In the genomic region with DNA sequence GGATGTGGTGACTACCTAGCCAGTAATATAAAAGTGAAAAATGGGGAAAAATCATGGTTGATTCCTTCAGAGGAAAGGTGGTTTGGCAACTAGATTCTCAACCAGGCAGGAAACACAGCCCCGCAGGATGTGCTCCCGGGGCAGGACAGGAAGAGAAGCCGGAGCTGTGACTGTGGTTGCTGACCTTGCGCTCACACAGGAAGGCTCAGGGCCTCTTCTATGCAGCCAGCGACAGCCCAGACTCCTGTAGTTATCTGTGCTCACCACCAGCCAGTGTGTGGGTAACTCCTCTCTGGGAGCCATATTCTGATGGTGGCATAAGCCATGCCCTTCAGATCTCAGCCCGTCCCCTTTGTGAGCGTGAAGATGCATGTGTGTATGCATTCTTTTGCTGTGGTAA, we compare ENCODE assay signal across 8 cellular contexts. TPM values are rescaled to one million over a fixed set of nuclear protein-coding genes. Genes with fewer than 3 reads are reported as not detected.
A peak's percentile ranks its signal among the peaks of the same experiment; 100 is the strongest.
DNase-seq lines count a peak whose midpoint lies in the region; ATAC-seq, FAIRE-seq and TF ChIP-seq lines count a peak whose summit lies in the region.

No MANE protein-coding gene starts in this region.

- no peak overlapping the region for H3K18ac ChIP-seq in H1 (ENCODE audit: extremely low read depth, low read length)

- H3K4me1 ChIP-seq in H1 (replicated peaks in 1 of 4; ENCODE audit: control insufficient read depth in 3 of 4, insufficient read depth in 4 of 4, low read length in 3 of 4), result no peaks in the 10 kb centered on the region

- no peak overlapping the region for H2BK5ac ChIP-seq in H1 (ENCODE audit: low read depth, low read length)

- no peaks in the 10 kb centered on the region for H3K79me2 ChIP-seq in H1 (ENCODE audit: control insufficient read depth in 1 of 2, insufficient read depth in 2 of 2, low read length in 2 of 2)

- peak overlapping the region; percentile 75 for H3K4me3 Mint-ChIP-seq in T-helper 2 cell treated with Interferon-gamma antibody and Interleukin-4, amounts not matched to agents 5 μg/mL and 100 μg/mL, for 36 hours
- H3K4me3 Mint-ChIP-seq in osteocyte (ENCODE audit: unreplicated experiment), result no peak overlapping the region
- H3K4me3 Mint-ChIP-seq in stimulated activated naive B cell treated with anti-CD40 and anti-IgM and Interleukin-4, amounts not matched to agents 10 μg/mL and 1 μg/mL and 100 μg/mL, for 72 hours, result no peak overlapping the region

- H2AK5ac ChIP-seq in H1 (ENCODE audit: low read depth, low read length), result peak overlapping the region; percentile 41; the same call in 1 of the 2 replicates

- peaks cover 43% of the 10 kb centered on the region for H3K36me3 Mint-ChIP-seq in T-helper 2 cell treated with Interferon-gamma antibody and Interleukin-4, amounts not matched to agents 5 μg/mL and 100 μg/mL, for 36 hours (ENCODE audit: low read depth)
- H3K36me3 Mint-ChIP-seq in osteocyte (ENCODE audit: unreplicated experiment), result peaks cover 36% of the 10 kb centered on the region
- H3K36me3 Mint-ChIP-seq in stimulated activated naive B cell treated with anti-CD40 and anti-IgM and Interleukin-4, amounts not matched to agents 10 μg/mL and 1 μg/mL and 100 μg/mL, for 72 hours, result peaks cover 49 to 60% of the 10 kb centered on the region in 2 donors

- no peak for FAIRE-seq in H1 (lab: Jason Lieb, UNC)
- FAIRE-seq in H54 (lab: Jason Lieb, UNC), result no peak

- ATAC-seq in stimulated activated naive B cell treated with anti-CD40 and anti-IgM and Interleukin-4, amounts not matched to agents 10 μg/mL and 1 μg/mL and 100 μg/mL, for 72 hours (replicated peaks), result no peak

- TF ChIP-seq CTCF in H1 (IDR thresholded peaks at IDR 0.05; ENCODE audit: control extremely low read depth in 1 of 3, insufficient read depth in 1 of 3, low read depth in 1 of 3, low read length in 3 of 3) (no peak), osteocyte (IDR thresholded peaks at IDR 0.05) (no peak), WERI-Rb-1 (IDR thresholded peaks at IDR 0.05; ENCODE audit: low read depth, low read length) (no peak)

- no peaks in the 10 kb centered on the region for H4K20me1 ChIP-seq in H1 (replicated peaks in 1 of 2; ENCODE audit: control insufficient read depth in 1 of 2, insufficient read depth in 2 of 2, low read length in 2 of 2)

- no peak overlapping the region for H4K8ac ChIP-seq in H1 (ENCODE audit: extremely low read depth, insufficient read depth, low read length)

- no peaks in the 10 kb centered on the region for H3K79me1 ChIP-seq in H1 (ENCODE audit: low read depth, low read length)

- H3K4me3 ChIP-seq in H7 (ENCODE audit: insufficient read depth, low read depth, low read length) (no peak overlapping the region), H1 (ENCODE audit: extremely low read depth in 1 of 4, insufficient read depth in 2 of 4, low read depth in 3 of 4, low read length in 4 of 4) (no peak overlapping the region), WERI-Rb-1 (ENCODE audit: low read depth, low read length) (no peak overlapping the region)

- H2AFZ ChIP-seq in H1 (ENCODE audit: low read length), result no peak overlapping the region

- H3K36me3 ChIP-seq in H7 (replicated peaks; ENCODE audit: control insufficient read depth, insufficient read depth, low read length) (peaks cover 3% of the 10 kb centered on the region), H1 (ENCODE audit: control insufficient read depth in 2 of 4, insufficient read depth in 4 of 4, low read length in 3 of 4) (peaks cover 0 to 4% (median 1%) of the 10 kb centered on the region in 4 experiments; a peak in 3 of 8 replicates), WERI-Rb-1 (peaks cover 46% of the 10 kb centered on the region)

- TF ChIP-seq EP300 in H1 (IDR thresholded peaks at IDR 0.05; ENCODE audit: borderline replicate concordance in 1 of 2, low read depth in 2 of 2, low read length in 2 of 2), result no peak

- H3K27me3 ChIP-seq in H7 (ENCODE audit: control insufficient read depth, insufficient read depth, low read length), result no peaks in the 10 kb centered on the region
- no peaks in the 10 kb centered on the region for H3K27me3 ChIP-seq in H1 (replicated peaks in 1 of 4; ENCODE audit: control insufficient read depth in 3 of 4, extremely low read depth in 1 of 4, insufficient read depth in 3 of 4, low read length in 3 of 4)
- H3K27me3 ChIP-seq in WERI-Rb-1 (ENCODE audit: insufficient read depth, low read depth, severe bottlenecking), result no peaks in the 10 kb centered on the region

- no peak overlapping the region for H3K56ac ChIP-seq in H1 (replicated peaks; ENCODE audit: insufficient read length, low read depth, low read length)

- H3K9ac ChIP-seq in H1 (replicated peaks in 1 of 4; ENCODE audit: extremely low read depth in 1 of 4, low read depth in 3 of 4, low read length in 3 of 4), result no peak overlapping the region

- H3K9me3 Mint-ChIP-seq in T-helper 2 cell treated with Interferon-gamma antibody and Interleukin-4, amounts not matched to agents 5 μg/mL and 100 μg/mL, for 36 hours, result no peaks in the 10 kb centered on the region
- H3K9me3 Mint-ChIP-seq in osteocyte (ENCODE audit: unreplicated experiment), result no peaks in the 10 kb centered on the region
- no peaks in the 10 kb centered on the region for H3K9me3 Mint-ChIP-seq in stimulated activated naive B cell treated with anti-CD40 and anti-IgM and Interleukin-4, amounts not matched to agents 10 μg/mL and 1 μg/mL and 100 μg/mL, for 72 hours

- TF ChIP-seq POLR2A in H1 (IDR thresholded peaks at IDR 0.05; ENCODE audit: control extremely low read depth in 1 of 2, low read depth in 2 of 2, low read length in 2 of 2), result no peak
- TF ChIP-seq POLR2A in H54 (IDR thresholded peaks at IDR 0.05; ENCODE audit: low read depth, low read length), result no peak

- peaks cover 32% of the 10 kb centered on the region for H3K4me1 Mint-ChIP-seq in T-helper 2 cell treated with Interferon-gamma antibody and Interleukin-4, amounts not matched to agents 5 μg/mL and 100 μg/mL, for 36 hours (ENCODE audit: low read depth)
- H3K4me1 Mint-ChIP-seq in osteocyte (ENCODE audit: unreplicated experiment), result peaks cover 31% of the 10 kb centered on the region
- H3K4me1 Mint-ChIP-seq in stimulated activated naive B cell treated with anti-CD40 and anti-IgM and Interleukin-4, amounts not matched to agents 10 μg/mL and 1 μg/mL and 100 μg/mL, for 72 hours, result no peaks in the 10 kb centered on the region

- no peak overlapping the region for H2BK20ac ChIP-seq in H1 (ENCODE audit: low read length)

- DNase-seq in H7, result peak; percentile 46
- DNase-seq in T-helper 2 cell treated with Interferon-gamma antibody and Interleukin-4, amounts not matched to agents 5 μg/mL and 100 μg/mL, for 36 hours (ENCODE audit: low spot score), result peak; percentile 50
- DNase-seq in H1 (ENCODE audit: low read depth in 1 of 2, low spot score in 2 of 2), result no peak
- DNase-seq in osteocyte (ENCODE audit: extremely low spot score, unreplicated experiment), result no peak
- DNase-seq in stimulated activated naive B cell treated with anti-CD40 and anti-IgM and Interleukin-4, amounts not matched to agents 10 μg/mL and 1 μg/mL and 100 μg/mL, for 72 hours, result no peak
- DNase-seq in NCI-H1694 (lab: John Stamatoyannopoulos, UW), result no peak
- no peak for DNase-seq in WERI-Rb-1
- DNase-seq in H54 (ENCODE audit: insufficient read length, low spot score), result no peak

- no peaks in the 10 kb centered on the region for H3K27me3 Mint-ChIP-seq in T-helper 2 cell treated with Interferon-gamma antibody and Interleukin-4, amounts not matched to agents 5 μg/mL and 100 μg/mL, for 36 hours (ENCODE audit: low read depth)
- H3K27me3 Mint-ChIP-seq in osteocyte (ENCODE audit: unreplicated experiment), result no peaks in the 10 kb centered on the region
- no peaks in the 10 kb centered on the region for H3K27me3 Mint-ChIP-seq in stimulated activated naive B cell treated with anti-CD40 and anti-IgM and Interleukin-4, amounts not matched to agents 10 μg/mL and 1 μg/mL and 100 μg/mL, for 72 hours

- H4K5ac ChIP-seq in H1 (ENCODE audit: insufficient read length, low read depth, low read length), result no peak overlapping the region

- no peaks in the 10 kb centered on the region for H3K23me2 ChIP-seq in H1 (ENCODE audit: low read depth, low read length)

- no peak overlapping the region for H2BK15ac ChIP-seq in H1 (ENCODE audit: low read length)

- POLR2A ChIA-PET in H1 (lab: Charles Lee; ENCODE audit: partially characterized antibody), result interaction anchor here (1.5 kb wide), 1 partner anchor 10 kb away, joined by 6 read pairs; no protein-coding TSS in a partner anchor

- H4K91ac ChIP-seq in H1 (replicated peaks; ENCODE audit: insufficient read length, low read length), result no peak overlapping the region

- H3K27ac ChIP-seq in H1 (ENCODE audit: low read depth, low read length), result no peak overlapping the region
- no peak overlapping the region for H3K27ac ChIP-seq in WERI-Rb-1

- no peak for TF ChIP-seq RAD21 in H1 (IDR thresholded peaks at IDR 0.05 in 1 of 2, conservative IDR thresholded peaks at IDR 0.05 in 1 of 2; ENCODE audit: low read depth in 2 of 2, low read length in 2 of 2)

- no peak overlapping the region for H3K23ac ChIP-seq in H1 (ENCODE audit: insufficient read length)

- 84% methylated on average over 7 of the region's 7 CpGs; no CpG with 5 or more reads in 1 of the 2 experiments for WGBS in H1 (ENCODE audit: extremely low coverage in 1 of 2, insufficient coverage in 1 of 2, insufficient read length in 1 of 2, insufficient replicate concordance in 2 of 2, low coverage in 1 of 2, low lambda C conversion rate in 2 of 2, missing lambda C conversion rate in 1 of 2), 2 experiments

- H2BK120ac ChIP-seq in H1 (replicated peaks; ENCODE audit: low read depth, low read length), result no peak overlapping the region

- no peak overlapping the region for H2BK12ac ChIP-seq in H1 (ENCODE audit: low read depth, low read length)

- no peak overlapping the region for H3K14ac ChIP-seq in H1 (ENCODE audit: insufficient read length)

- CTCF ChIA-PET in H1 (lab: Charles Lee; ENCODE audit: partially characterized antibody), result interaction anchor here (0.7 to 2.2 kb wide), 8 partner anchors 11 to 149 kb away, joined by 3 to 10 read pairs (median 4); no protein-coding TSS in a partner anchor

- H3K4ac ChIP-seq in H1 (replicated peaks; ENCODE audit: insufficient read length, low read depth, low read length), result no peak overlapping the region

- no peak overlapping the region for H3K4me2 ChIP-seq in H1 (ENCODE audit: insufficient read depth in 1 of 2, low read depth in 2 of 2, low read length in 2 of 2)

- H3K9me3 ChIP-seq in H1 (ENCODE audit: insufficient read depth in 2 of 2, low read depth in 1 of 2, low read length in 1 of 2) (no peaks in the 10 kb centered on the region), WERI-Rb-1 (ENCODE audit: severe bottlenecking) (no peaks in the 10 kb centered on the region)

- peak overlapping the region; percentile 92 for H3K27ac Mint-ChIP-seq in T-helper 2 cell treated with Interferon-gamma antibody and Interleukin-4, amounts not matched to agents 5 μg/mL and 100 μg/mL, for 36 hours
- H3K27ac Mint-ChIP-seq in osteocyte (ENCODE audit: unreplicated experiment), result peak overlapping the region; percentile 68
- no peak overlapping the region for H3K27ac Mint-ChIP-seq in stimulated activated naive B cell treated with anti-CD40 and anti-IgM and Interleukin-4, amounts not matched to agents 10 μg/mL and 1 μg/mL and 100 μg/mL, for 72 hours

RNA-seq across cellular contexts. Expression of gene FSCN1, which starts 50.7 kb away (rescaled TPM):
- 725 and 892 TPM in 2 replicates for total RNA-seq in H7 (2014; rRNA removed; shearing (Covaris generic))
- total RNA-seq in H1 (2021; fragmentation: NEBNext Ultra II Directional; extraction: Animal tissue kit (Norgen Biotek cat#: 25700)), result 300 and 304 TPM in 2 replicates
- polyA plus RNA-seq in H1 (2011; rRNA removed), result 220 and 354 TPM in 2 replicates
- polyA plus RNA-seq in H1 (2011; cell fraction: cytosol; rRNA removed), result 162 TPM
- polyA plus RNA-seq in H1 (2011; cell fraction: nucleus; rRNA removed), result 211 TPM
- 134 to 263 TPM (median 248 TPM) in 4 replicates for polyA plus RNA-seq in H1 (2012, experiment 1 of 2)
- polyA plus RNA-seq in H1 (2012, experiment 2 of 2), result 286 TPM
- polyA plus RNA-seq in H1 (2013, experiment 1 of 2), result 278 TPM
- 278 TPM for polyA plus RNA-seq in H1 (2013, experiment 2 of 2)
- 63.6 and 68.5 TPM in 2 replicates for polyA minus RNA-seq in H1 (2011; rRNA and poly(A)+ RNA removed)
- 239 TPM for polyA minus RNA-seq in H1 (2011; cell fraction: cytosol; rRNA and poly(A)+ RNA removed)
- 150 TPM for polyA minus RNA-seq in H1 (2011; cell fraction: nucleus; rRNA and poly(A)+ RNA removed)
- 186 and 199 TPM in 2 replicates for total RNA-seq in osteocyte

Comparison
In these comparisons a context has a peak if more than half of its experiments do, and no peak if none do; other contexts are left out.
1. DNase-seq: peak in H7 (single experiment) and T-helper 2 cell treated with Interferon-gamma antibody and Interleukin-4, amounts not matched to agents 5 μg/mL and 100 μg/mL, for 36 hours (single experiment); none in H1 (0 of 2), osteocyte (single experiment), stimulated activated naive B cell treated with anti-CD40 and anti-IgM and Interleukin-4, amounts not matched to agents 10 μg/mL and 1 μg/mL and 100 μg/mL, for 72 hours (single experiment), NCI-H1694 (single experiment), WERI-Rb-1 (single experiment) and H54 (single experiment).